Comparison of ENCODE assay signal across 8 cellular contexts in the genomic region with DNA sequence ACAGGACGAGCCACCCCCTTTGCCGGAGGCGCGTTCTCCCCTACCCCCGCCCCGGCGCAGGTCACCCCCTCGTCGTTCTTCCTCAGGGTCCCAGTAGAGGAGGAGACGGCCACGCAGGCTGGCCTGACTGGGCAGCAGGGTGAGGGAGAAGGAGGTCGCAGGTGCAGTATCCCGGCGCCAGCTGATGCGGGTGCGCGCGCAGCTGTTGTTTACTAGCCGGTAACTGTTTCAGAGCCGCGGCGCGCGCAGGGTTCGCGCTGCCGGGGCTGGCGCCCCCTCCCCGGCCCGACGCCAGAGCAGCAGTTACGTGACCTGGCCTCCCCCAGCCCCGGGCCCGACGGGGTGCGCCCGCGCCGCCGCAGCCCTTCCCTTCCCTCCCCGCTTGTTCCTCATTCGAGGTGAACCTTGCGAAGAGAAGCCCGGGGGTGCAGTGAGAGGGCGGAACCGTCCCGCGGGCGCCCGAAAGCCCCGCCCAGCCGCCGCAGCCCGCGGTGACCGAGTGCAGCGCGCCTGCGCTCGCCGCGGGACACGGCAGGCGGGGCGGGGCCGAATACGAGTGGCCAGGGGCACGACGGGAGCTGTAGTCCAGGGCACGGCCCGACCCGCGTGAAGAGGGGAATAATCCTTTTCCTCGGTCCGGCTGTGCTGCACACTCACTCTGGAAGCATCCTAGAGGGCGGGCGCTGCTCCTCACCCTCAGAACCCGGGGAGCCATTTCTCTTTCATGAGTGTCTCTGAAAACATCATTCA. TPM values are rescaled to one million over a fixed set of nuclear protein-coding genes. Genes with fewer than 3 reads are reported as not detected.
DNase-seq lines count a peak whose midpoint lies in the region; ATAC-seq, FAIRE-seq and TF ChIP-seq lines count a peak whose summit lies in the region.

Gene SLC12A6, minus strand, starts transcription at position 225 of the 750 bp plus-strand sequence. CDS start 1,101 bp downstream, outside the sequence.

- peak; percentile 98 for FAIRE-seq in GM12891 (lab: Jason Lieb, UNC)

- DNase-seq in GM12891 (ENCODE audit: insufficient read length, low spot score) (peak; percentile 73), NCI-H1417 treated with DMSO at 0.1 percent for 48 hours (lab: John Stamatoyannopoulos, UW) (peak; percentile 76), amniotic epithelial cell (ENCODE audit: low read depth) (peak; percentile 94), heart right ventricle (peak; percentile 89 to 93), progenitor cell of endocrine pancreas (ENCODE audit: low spot score, unreplicated experiment) (peak; percentile 87), upper lobe of right lung (peak; percentile 96)

- H3K4me3 ChIP-seq in heart right ventricle (peak within 1 kb of the TSS; percentile 79 to 95 (median 92)), upper lobe of right lung (peak within 1 kb of the TSS; percentile 73)

- no peak; the same call in 1 of the 2 replicates for TF ChIP-seq POLR2A in GM12891 (IDR thresholded peaks at IDR 0.05; ENCODE audit: low read depth, low read length)

- TF ChIP-seq CTCF in heart right ventricle (IDR thresholded peaks at IDR 0.05) (peak in 2 of 9 donors; percentile 8 to 11), progenitor cell of endocrine pancreas (IDR thresholded peaks at IDR 0.05; ENCODE audit: unreplicated experiment) (no peak), upper lobe of right lung (IDR thresholded peaks at IDR 0.05) (no peak)

- peaks cover 17% of the 10 kb centered on the region for H3K4me1 Mint-ChIP-seq in progenitor cell of endocrine pancreas (ENCODE audit: low read depth)

- H3K9me3 Mint-ChIP-seq in progenitor cell of endocrine pancreas (ENCODE audit: low read depth): no peaks in the 10 kb centered on the region

- H3K27ac Mint-ChIP-seq in progenitor cell of endocrine pancreas: peak within 1 kb of the TSS; percentile 96

- H3K27ac ChIP-seq in heart right ventricle (peak within 1 kb of the TSS; percentile 83 to 99 (median 94)), upper lobe of right lung (peak within 1 kb of the TSS; percentile 90)

- H3K27me3 Mint-ChIP-seq in progenitor cell of endocrine pancreas: no peaks in the 10 kb centered on the region

- H3K4me1 ChIP-seq in heart right ventricle: peaks cover 7 to 86% (median 50%) of the 10 kb centered on the region in 9 donors
- peaks cover 35% of the 10 kb centered on the region for H3K4me1 ChIP-seq in upper lobe of right lung

- H3K27me3 ChIP-seq in heart right ventricle (no peaks in the 10 kb centered on the region), upper lobe of right lung (no peaks in the 10 kb centered on the region)

- intact Hi-C loops in T-helper 1 cell treated with Interleukin-12 subunit alpha and Interleukin-12 subunit beta and Interleukin-4 antibody, amounts not matched to agents 30 ng/mL and 1 ng/mL, for 36 hours (cut with micrococcal nuclease): loop anchor here (1.0 to 10.0 kb wide), 8 partner anchors 30 to 630 kb away; partner anchors contain the start of genes AQR, GOLGA8B, KATNBL1 and LPCAT4
- intact Hi-C loops in heart right ventricle (cut with DNase I): loop anchor here in 2 of 10 donors (1.0 to 10.0 kb wide), 4 partner anchors 19 to 112 kb away; partner anchors contain the start of gene EMC4 (in 1 of the 2)
- intact Hi-C loops in upper lobe of right lung (cut with DNase I): no loop called here

- H3K9me3 ChIP-seq in heart right ventricle: no peaks in the 10 kb centered on the region
- H3K9me3 ChIP-seq in upper lobe of right lung: no peaks in the 10 kb centered on the region

- ATAC-seq in HG02763 (IDR thresholded peaks at IDR 0.05; ENCODE audit: unreplicated experiment) (peak; percentile 78), heart right ventricle (peak; percentile 94 to 98 (median 96)), upper lobe of right lung (peak; percentile 97)

- WGBS in heart right ventricle, 2 donors: 1% methylated on average over 74 to 78 of the region's 78 CpGs

- H3K4me3 Mint-ChIP-seq in progenitor cell of endocrine pancreas (ENCODE audit: low read depth): peak within 1 kb of the TSS; percentile 89

- peaks cover 0 to 35% (median 5%) of the 10 kb centered on the region in 9 donors for H3K36me3 ChIP-seq in heart right ventricle
- H3K36me3 ChIP-seq in upper lobe of right lung: peaks cover 31% of the 10 kb centered on the region

- peaks cover 12% of the 10 kb centered on the region for H3K36me3 Mint-ChIP-seq in progenitor cell of endocrine pancreas (ENCODE audit: insufficient read depth)

TF ChIP-seq in GM12891, 5 proteins besides CTCF, POLR2A, EP300 and RAD21:
- TF ChIP-seq PAX5 (IDR thresholded peaks at IDR 0.05; ENCODE audit: insufficient read depth, low read length, severe bottlenecking) (no peak), TAF1 (IDR thresholded peaks at IDR 0.05; ENCODE audit: low read depth, low read length) (peak; percentile 57), POLR2AphosphoS5 (IDR thresholded peaks at IDR 0.05; ENCODE audit: low read depth, low read length) (peak; percentile 45; the same call in 1 of the 2 replicates), SPI1 (IDR thresholded peaks at IDR 0.05; ENCODE audit: low read depth, low read length) (peak; percentile 46; the same call in 1 of the 2 replicates), POU2F2 (IDR thresholded peaks at IDR 0.05; ENCODE audit: low read depth, low read length) (0 out of 2 replicates have a peak, but pooled peaks have one; percentile 7)

RNA-seq across cellular contexts. Expression of gene SLC12A6, which starts in this region (rescaled TPM):
- 17.6 TPM for polyA plus RNA-seq in GM12891 (2012; ENCODE audit: low read depth, missing spikeins)
- 37.2 and 41.4 TPM in 2 replicates for total RNA-seq in T-helper 1 cell treated with Interleukin-12 subunit alpha and Interleukin-12 subunit beta and Interleukin-4 antibody, amounts not matched to agents 30 ng/mL and 1 ng/mL, for 36 hours
- total RNA-seq in heart right ventricle (10 to 100 TPM; 20.0 to 33.6 (median 26.0) TPM), progenitor cell of endocrine pancreas (28.7 and 30.9 TPM in 2 replicates), upper lobe of right lung (44.9 TPM)
- polyA plus RNA-seq in heart right ventricle: 1 to 10 TPM; 3.4 to 8.7 TPM

Comparison
In these comparisons a context has a peak if more than half of its experiments do, and no peak if none do; other contexts are left out.
1. Peak in every context shown above with its lines: DNase-seq, ATAC-seq, H3K4me3 ChIP-seq and H3K27ac ChIP-seq.